Comparison of ENCODE assay signal across 1 cellular context in the genomic region with DNA sequence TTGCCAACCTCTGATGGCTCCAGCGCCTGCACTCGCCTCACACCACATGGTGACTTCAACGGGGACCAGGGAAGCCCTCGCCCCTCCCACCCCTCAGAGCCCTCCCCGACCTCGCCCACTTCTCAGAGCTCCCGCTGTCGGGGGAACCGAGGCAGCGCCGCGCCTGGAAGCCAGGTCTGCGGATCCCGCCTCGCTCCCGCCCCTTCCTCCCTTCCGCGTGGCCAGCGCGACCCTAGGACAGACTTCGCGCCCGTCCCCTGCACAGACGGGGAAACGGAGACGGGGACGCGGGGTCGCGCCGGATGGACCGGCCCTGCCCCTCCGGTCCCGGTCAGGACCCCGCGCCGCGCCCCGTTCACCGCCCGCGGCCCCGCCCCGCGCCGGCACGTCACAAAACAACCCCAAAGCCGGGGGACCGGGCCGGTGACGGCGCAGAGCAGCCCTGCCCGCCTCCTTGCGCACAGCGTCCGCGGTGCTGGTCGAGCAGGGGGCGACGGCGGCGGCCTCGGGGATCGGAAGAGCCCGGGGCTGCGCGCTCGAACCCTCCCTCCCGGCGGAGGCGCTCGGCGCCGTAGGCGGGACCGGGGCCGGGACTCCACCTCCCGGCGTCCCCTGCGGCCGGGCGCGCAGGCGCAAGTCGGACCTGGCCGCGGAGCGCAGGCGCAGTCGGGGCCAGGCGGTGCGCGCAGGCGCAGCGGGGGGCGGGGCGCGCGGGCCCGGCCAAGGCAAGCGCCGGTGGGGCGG.
TF ChIP-seq lines count a peak whose summit lies in the region.

No MANE protein-coding gene starts in this region.

TF ChIP-seq in HepG2, 621 proteins besides CTCF, POLR2A, EP300 and RAD21 (continued from another document and continues in another):
- TF ChIP-seq, protein P1, sequence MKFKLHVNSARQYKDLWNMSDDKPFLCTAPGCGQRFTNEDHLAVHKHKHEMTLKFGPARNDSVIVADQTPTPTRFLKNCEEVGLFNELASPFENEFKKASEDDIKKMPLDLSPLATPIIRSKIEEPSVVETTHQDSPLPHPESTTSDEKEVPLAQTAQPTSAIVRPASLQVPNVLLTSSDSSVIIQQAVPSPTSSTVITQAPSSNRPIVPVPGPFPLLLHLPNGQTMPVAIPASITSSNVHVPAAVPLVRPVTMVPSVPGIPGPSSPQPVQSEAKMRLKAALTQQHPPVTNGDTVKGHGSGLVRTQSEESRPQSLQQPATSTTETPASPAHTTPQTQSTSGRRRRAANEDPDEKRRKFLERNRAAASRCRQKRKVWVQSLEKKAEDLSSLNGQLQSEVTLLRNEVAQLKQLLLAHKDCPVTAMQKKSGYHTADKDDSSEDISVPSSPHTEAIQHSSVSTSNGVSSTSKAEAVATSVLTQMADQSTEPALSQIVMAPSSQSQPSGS (CRISPR knock-in tag; IDR thresholded peaks at IDR 0.05), result 0 out of 2 replicates have a peak, but pooled peaks have one; percentile 39
- no peak for TF ChIP-seq FOXK2 (IDR thresholded peaks at IDR 0.05)
- no peak for TF ChIP-seq ZEB1 (IDR thresholded peaks at IDR 0.05; ENCODE audit: insufficient replicate concordance, low read depth)
- TF ChIP-seq TGIF2 (CRISPR knock-in tag; IDR thresholded peaks at IDR 0.05), result no peak
- TF ChIP-seq ZNF792 (CRISPR knock-in tag; IDR thresholded peaks at IDR 0.05), result no peak
- no peak for TF ChIP-seq ZNF567 (CRISPR knock-in tag; IDR thresholded peaks at IDR 0.05; ENCODE audit: borderline replicate concordance)
- no peak for TF ChIP-seq MXD3 (CRISPR knock-in tag; IDR thresholded peaks at IDR 0.05)
- no peak for TF ChIP-seq FOSL1 (CRISPR knock-in tag; IDR thresholded peaks at IDR 0.05; ENCODE audit: borderline replicate concordance)
- TF ChIP-seq MTERF4 (CRISPR knock-in tag; IDR thresholded peaks at IDR 0.05), result no peak; the same call in 1 of the 2 replicates
- no peak for TF ChIP-seq KAT8 (CRISPR knock-in tag; IDR thresholded peaks at IDR 0.05)
- no peak for TF ChIP-seq PHF5A (CRISPR knock-in tag; IDR thresholded peaks at IDR 0.05; ENCODE audit: low read depth, unreplicated experiment)
- no peak for TF ChIP-seq U2AF2 (IDR thresholded peaks at IDR 0.05; ENCODE audit: low read depth, low read length)
- no peak for TF ChIP-seq SOX6 (IDR thresholded peaks at IDR 0.05)
- no peak; the same call in 1 of the 2 replicates for TF ChIP-seq SOX6 (CRISPR knock-in tag; IDR thresholded peaks at IDR 0.05)
- no peak for TF ChIP-seq GTF2F1 (IDR thresholded peaks at IDR 0.05; ENCODE audit: low read length)
- no peak for TF ChIP-seq ATF3 (CRISPR knock-in tag; IDR thresholded peaks at IDR 0.05)
- TF ChIP-seq, protein P2, sequence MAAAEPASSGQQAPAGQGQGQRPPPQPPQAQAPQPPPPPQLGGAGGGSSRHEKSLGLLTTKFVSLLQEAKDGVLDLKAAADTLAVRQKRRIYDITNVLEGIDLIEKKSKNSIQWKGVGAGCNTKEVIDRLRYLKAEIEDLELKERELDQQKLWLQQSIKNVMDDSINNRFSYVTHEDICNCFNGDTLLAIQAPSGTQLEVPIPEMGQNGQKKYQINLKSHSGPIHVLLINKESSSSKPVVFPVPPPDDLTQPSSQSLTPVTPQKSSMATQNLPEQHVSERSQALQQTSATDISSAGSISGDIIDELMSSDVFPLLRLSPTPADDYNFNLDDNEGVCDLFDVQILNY (CRISPR knock-in tag; conservative IDR thresholded peaks at IDR 0.05), result no peak
- no peak for TF ChIP-seq LCORL (IDR thresholded peaks at IDR 0.05)
- peak; percentile 46; the same call in 1 of the 2 replicates for TF ChIP-seq LCORL (CRISPR knock-in tag; IDR thresholded peaks at IDR 0.05)
- no peak for TF ChIP-seq ATF6 (CRISPR knock-in tag; conservative IDR thresholded peaks at IDR 0.05)
- TF ChIP-seq ZFP36L1 (CRISPR knock-in tag; IDR thresholded peaks at IDR 0.05), result peak; percentile 27; the same call in 1 of the 2 replicates
- TF ChIP-seq, protein P3, sequence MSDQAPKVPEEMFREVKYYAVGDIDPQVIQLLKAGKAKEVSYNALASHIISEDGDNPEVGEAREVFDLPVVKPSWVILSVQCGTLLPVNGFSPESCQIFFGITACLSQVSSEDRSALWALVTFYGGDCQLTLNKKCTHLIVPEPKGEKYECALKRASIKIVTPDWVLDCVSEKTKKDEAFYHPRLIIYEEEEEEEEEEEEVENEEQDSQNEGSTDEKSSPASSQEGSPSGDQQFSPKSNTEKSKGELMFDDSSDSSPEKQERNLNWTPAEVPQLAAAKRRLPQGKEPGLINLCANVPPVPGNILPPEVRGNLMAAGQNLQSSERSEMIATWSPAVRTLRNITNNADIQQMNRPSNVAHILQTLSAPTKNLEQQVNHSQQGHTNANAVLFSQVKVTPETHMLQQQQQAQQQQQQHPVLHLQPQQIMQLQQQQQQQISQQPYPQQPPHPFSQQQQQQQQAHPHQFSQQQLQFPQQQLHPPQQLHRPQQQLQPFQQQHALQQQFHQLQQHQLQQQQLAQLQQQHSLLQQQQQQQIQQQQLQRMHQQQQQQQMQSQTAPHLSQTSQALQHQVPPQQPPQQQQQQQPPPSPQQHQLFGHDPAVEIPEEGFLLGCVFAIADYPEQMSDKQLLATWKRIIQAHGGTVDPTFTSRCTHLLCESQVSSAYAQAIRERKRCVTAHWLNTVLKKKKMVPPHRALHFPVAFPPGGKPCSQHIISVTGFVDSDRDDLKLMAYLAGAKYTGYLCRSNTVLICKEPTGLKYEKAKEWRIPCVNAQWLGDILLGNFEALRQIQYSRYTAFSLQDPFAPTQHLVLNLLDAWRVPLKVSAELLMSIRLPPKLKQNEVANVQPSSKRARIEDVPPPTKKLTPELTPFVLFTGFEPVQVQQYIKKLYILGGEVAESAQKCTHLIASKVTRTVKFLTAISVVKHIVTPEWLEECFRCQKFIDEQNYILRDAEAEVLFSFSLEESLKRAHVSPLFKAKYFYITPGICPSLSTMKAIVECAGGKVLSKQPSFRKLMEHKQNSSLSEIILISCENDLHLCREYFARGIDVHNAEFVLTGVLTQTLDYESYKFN (CRISPR knock-in tag; conservative IDR thresholded peaks at IDR 0.05), result peak; percentile 53; the same call in 1 of the 2 replicates
- TF ChIP-seq TOE1 (CRISPR knock-in tag; IDR thresholded peaks at IDR 0.05), result no peak
- TF ChIP-seq ZNF746 (CRISPR knock-in tag; IDR thresholded peaks at IDR 0.05), result peak; percentile 53
- TF ChIP-seq ELF4 (CRISPR knock-in tag; IDR thresholded peaks at IDR 0.05; ENCODE audit: borderline replicate concordance), result no peak
- TF ChIP-seq NFRKB (IDR thresholded peaks at IDR 0.05), result no peak
- TF ChIP-seq, protein P4, sequence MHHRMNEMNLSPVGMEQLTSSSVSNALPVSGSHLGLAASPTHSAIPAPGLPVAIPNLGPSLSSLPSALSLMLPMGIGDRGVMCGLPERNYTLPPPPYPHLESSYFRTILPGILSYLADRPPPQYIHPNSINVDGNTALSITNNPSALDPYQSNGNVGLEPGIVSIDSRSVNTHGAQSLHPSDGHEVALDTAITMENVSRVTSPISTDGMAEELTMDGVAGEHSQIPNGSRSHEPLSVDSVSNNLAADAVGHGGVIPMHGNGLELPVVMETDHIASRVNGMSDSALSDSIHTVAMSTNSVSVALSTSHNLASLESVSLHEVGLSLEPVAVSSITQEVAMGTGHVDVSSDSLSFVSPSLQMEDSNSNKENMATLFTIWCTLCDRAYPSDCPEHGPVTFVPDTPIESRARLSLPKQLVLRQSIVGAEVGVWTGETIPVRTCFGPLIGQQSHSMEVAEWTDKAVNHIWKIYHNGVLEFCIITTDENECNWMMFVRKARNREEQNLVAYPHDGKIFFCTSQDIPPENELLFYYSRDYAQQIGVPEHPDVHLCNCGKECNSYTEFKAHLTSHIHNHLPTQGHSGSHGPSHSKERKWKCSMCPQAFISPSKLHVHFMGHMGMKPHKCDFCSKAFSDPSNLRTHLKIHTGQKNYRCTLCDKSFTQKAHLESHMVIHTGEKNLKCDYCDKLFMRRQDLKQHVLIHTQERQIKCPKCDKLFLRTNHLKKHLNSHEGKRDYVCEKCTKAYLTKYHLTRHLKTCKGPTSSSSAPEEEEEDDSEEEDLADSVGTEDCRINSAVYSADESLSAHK (CRISPR knock-in tag; IDR thresholded peaks at IDR 0.05; ENCODE audit: borderline replicate concordance), result no peak
- TF ChIP-seq, protein P5, sequence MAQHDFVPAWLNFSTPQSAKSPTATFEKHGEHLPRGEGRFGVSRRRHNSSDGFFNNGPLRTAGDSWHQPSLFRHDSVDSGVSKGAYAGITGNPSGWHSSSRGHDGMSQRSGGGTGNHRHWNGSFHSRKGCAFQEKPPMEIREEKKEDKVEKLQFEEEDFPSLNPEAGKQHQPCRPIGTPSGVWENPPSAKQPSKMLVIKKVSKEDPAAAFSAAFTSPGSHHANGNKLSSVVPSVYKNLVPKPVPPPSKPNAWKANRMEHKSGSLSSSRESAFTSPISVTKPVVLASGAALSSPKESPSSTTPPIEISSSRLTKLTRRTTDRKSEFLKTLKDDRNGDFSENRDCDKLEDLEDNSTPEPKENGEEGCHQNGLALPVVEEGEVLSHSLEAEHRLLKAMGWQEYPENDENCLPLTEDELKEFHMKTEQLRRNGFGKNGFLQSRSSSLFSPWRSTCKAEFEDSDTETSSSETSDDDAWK (CRISPR knock-in tag; IDR thresholded peaks at IDR 0.05), result no peak
- peak; percentile 87; the same call in 1 of the 2 replicates for TF ChIP-seq ZNF619 (CRISPR knock-in tag; IDR thresholded peaks at IDR 0.05)
- TF ChIP-seq RBFOX2 (IDR thresholded peaks at IDR 0.05; ENCODE audit: low read depth, low read length), result peak; percentile 91
- no peak for TF ChIP-seq NRL (CRISPR knock-in tag; IDR thresholded peaks at IDR 0.05; ENCODE audit: borderline replicate concordance)
- TF ChIP-seq GTF3A (CRISPR knock-in tag; conservative IDR thresholded peaks at IDR 0.05), result no peak
- TF ChIP-seq IKZF1 (IDR thresholded peaks at IDR 0.05), result no peak
- TF ChIP-seq ARHGAP35 (CRISPR knock-in tag; IDR thresholded peaks at IDR 0.05; ENCODE audit: borderline replicate concordance), result peak; percentile 54; the same call in 1 of the 2 replicates
- TF ChIP-seq ZNF343 (CRISPR knock-in tag; IDR thresholded peaks at IDR 0.05), result peak; percentile 88
- no peak; the same call in 1 of the 2 replicates for TF ChIP-seq JUN (CRISPR knock-in tag; IDR thresholded peaks at IDR 0.05)
- TF ChIP-seq ZNF337 (CRISPR knock-in tag; IDR thresholded peaks at IDR 0.05; ENCODE audit: borderline replicate concordance, low read depth), result no peak
- TF ChIP-seq ZKSCAN5 (CRISPR knock-in tag; IDR thresholded peaks at IDR 0.05), result no peak
- TF ChIP-seq ETV5 (CRISPR knock-in tag; IDR thresholded peaks at IDR 0.05; ENCODE audit: borderline replicate concordance), result 0 out of 2 replicates have a peak, but pooled peaks have one; percentile 16
- TF ChIP-seq, protein P6, sequence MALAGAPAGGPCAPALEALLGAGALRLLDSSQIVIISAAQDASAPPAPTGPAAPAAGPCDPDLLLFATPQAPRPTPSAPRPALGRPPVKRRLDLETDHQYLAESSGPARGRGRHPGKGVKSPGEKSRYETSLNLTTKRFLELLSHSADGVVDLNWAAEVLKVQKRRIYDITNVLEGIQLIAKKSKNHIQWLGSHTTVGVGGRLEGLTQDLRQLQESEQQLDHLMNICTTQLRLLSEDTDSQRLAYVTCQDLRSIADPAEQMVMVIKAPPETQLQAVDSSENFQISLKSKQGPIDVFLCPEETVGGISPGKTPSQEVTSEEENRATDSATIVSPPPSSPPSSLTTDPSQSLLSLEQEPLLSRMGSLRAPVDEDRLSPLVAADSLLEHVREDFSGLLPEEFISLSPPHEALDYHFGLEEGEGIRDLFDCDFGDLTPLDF (CRISPR knock-in tag; IDR thresholded peaks at IDR 0.05), result no peak; the same call in 1 of the 2 replicates
- TF ChIP-seq TEF (CRISPR knock-in tag; IDR thresholded peaks at IDR 0.05), result no peak
- TF ChIP-seq ZZZ3 (CRISPR knock-in tag; IDR thresholded peaks at IDR 0.05; ENCODE audit: borderline replicate concordance), result peak; percentile 12; the same call in 1 of the 2 replicates
